31 cellular contexts compared by ENCODE assay signal in the genomic region with DNA sequence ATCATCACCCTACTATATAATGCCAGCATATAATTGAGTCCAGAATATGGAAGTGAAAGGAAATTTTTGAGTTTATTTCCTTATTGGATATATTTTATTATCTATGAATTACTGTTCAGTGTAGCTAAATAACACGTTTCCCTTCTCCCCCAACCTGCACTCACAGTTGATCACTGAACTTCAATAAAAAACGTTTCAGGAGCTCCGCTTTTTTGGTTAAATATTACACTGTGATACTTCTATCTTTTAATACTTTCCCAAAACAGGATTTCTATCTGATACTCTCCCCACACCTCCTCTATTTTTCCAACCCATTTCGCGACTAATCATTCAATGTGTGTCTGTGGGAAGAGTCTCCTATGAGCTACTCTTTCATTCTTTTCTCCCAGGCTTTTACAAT. TPM values are rescaled to one million over a fixed set of nuclear protein-coding genes. Genes with fewer than 3 reads are reported as not detected.
"Had no signal": no experiment of that assay in that cellular context is flagged by ENCODE, and none has a peak within 500 bp of the region (broad histone marks: within the 10 kb centered on the region; RNA-seq: fewer than 3 reads in every experiment).

No MANE protein-coding gene starts in this region.

- H3K4me3 Mint-ChIP-seq: immature natural killer cell; mesothelial cell of epicardium; naive thymus-derived CD8-positive, alpha-beta T cell; nephron progenitor cell; stimulated activated naive B cell treated with anti-CD40 and anti-IgM and Interleukin-4, amounts not matched to agents 10 μg/mL and 1 μg/mL and 100 μg/mL, for 72 hours; stimulated activated naive CD8-positive, alpha-beta T cell treated with anti-CD3 and anti-CD28 coated beads, Interleukin-15, Interleukin-2, amounts not matched to agents 100 ng/mL and 50 ng/mL, for 24 hours had no signal

- H3K36me3 Mint-ChIP-seq: immature natural killer cell; mesothelial cell of epicardium; naive thymus-derived CD8-positive, alpha-beta T cell; stimulated activated naive B cell treated with anti-CD40 and anti-IgM and Interleukin-4, amounts not matched to agents 10 μg/mL and 1 μg/mL and 100 μg/mL, for 72 hours had no signal

- FAIRE-seq: colon, urothelium cell line had no signal

- H3K9me3 ChIP-seq: gastrocnemius medialis, ovary, psoas muscle, spleen, thoracic aorta, tibial nerve, upper lobe of left lung had no signal

- ATAC-seq: esophagus mucosa; gastrocnemius medialis; naive thymus-derived CD8-positive, alpha-beta T cell; psoas muscle; right cardiac atrium; stimulated activated naive B cell treated with anti-CD40 and anti-IgM and Interleukin-4, amounts not matched to agents 10 μg/mL and 1 μg/mL and 100 μg/mL, for 72 hours had no signal

- H3K27ac ChIP-seq: dorsolateral prefrontal cortex, epithelial cell of prostate, gastrocnemius medialis, ovary, psoas muscle, skin epidermis, spleen, thoracic aorta, tibial nerve, upper lobe of left lung had no signal

- H3K4me1 Mint-ChIP-seq: immature natural killer cell; naive thymus-derived CD8-positive, alpha-beta T cell; stimulated activated naive B cell treated with anti-CD40 and anti-IgM and Interleukin-4, amounts not matched to agents 10 μg/mL and 1 μg/mL and 100 μg/mL, for 72 hours had no signal

- H3K9me3 Mint-ChIP-seq: mesothelial cell of epicardium; nephron progenitor cell; stimulated activated naive B cell treated with anti-CD40 and anti-IgM and Interleukin-4, amounts not matched to agents 10 μg/mL and 1 μg/mL and 100 μg/mL, for 72 hours; stimulated activated naive CD8-positive, alpha-beta T cell treated with anti-CD3 and anti-CD28 coated beads, Interleukin-15, Interleukin-2, amounts not matched to agents 100 ng/mL and 50 ng/mL, for 24 hours had no signal

- H3K4me1 ChIP-seq: gastrocnemius medialis, psoas muscle, spleen, tibial nerve, upper lobe of left lung had no signal

- H3K27ac Mint-ChIP-seq: immature natural killer cell; mesothelial cell of epicardium; nephron progenitor cell; stimulated activated naive B cell treated with anti-CD40 and anti-IgM and Interleukin-4, amounts not matched to agents 10 μg/mL and 1 μg/mL and 100 μg/mL, for 72 hours; stimulated activated naive CD8-positive, alpha-beta T cell treated with anti-CD3 and anti-CD28 coated beads, Interleukin-15, Interleukin-2, amounts not matched to agents 100 ng/mL and 50 ng/mL, for 24 hours had no signal

- H3K4me3 ChIP-seq: gastrocnemius medialis, ovary, psoas muscle, skin epidermis, spleen, thoracic aorta, tibial nerve, upper lobe of left lung had no signal

- H3K36me3 ChIP-seq: gastrocnemius medialis, ovary, spleen, thoracic aorta, tibial nerve, upper lobe of left lung had no signal

- DNase-seq: dorsolateral prefrontal cortex; effector CD4-positive, alpha-beta T cell; foreskin fibroblast; gastrocnemius medialis; head of caudate nucleus; immature natural killer cell; islet precursor cell; kidney glomerular epithelial cell; mesenchymal stem cell; naive thymus-derived CD8-positive, alpha-beta T cell; nephron progenitor cell; occipital lobe; ovary; posterior cingulate gyrus; psoas muscle; right cardiac atrium; spleen; stimulated activated CD4-positive, alpha-beta T cell treated with anti-CD3 and anti-CD28 coated beads, Interleukin-2, amount 100 ng/mL, for 48 hours; stimulated activated naive B cell treated with anti-CD40 and anti-IgM and Interleukin-4, amounts not matched to agents 10 μg/mL and 1 μg/mL and 100 μg/mL, for 72 hours; upper lobe of left lung had no signal

- H3K27me3 ChIP-seq: ovary had no signal

RNA-seq across cellular contexts. Expression of gene VSNL1, which starts 7.2 kb away (rescaled TPM):
- total RNA-seq: gastrocnemius medialis; glomerular endothelial cell; lung microvascular endothelial cell; naive thymus-derived CD8-positive, alpha-beta T cell; spleen; thoracic aorta had no signal
- polyA plus RNA-seq: immature natural killer cell; naive thymus-derived CD8-positive, alpha-beta T cell had no signal

RNA-seq across cellular contexts. Expression of gene RAD51AP2, which starts 29.5 kb away (rescaled TPM):
- total RNA-seq: gastrocnemius medialis; glomerular endothelial cell; lung microvascular endothelial cell; naive thymus-derived CD8-positive, alpha-beta T cell; spleen; thoracic aorta; tibial nerve had no signal
- polyA plus RNA-seq: immature natural killer cell; naive thymus-derived CD8-positive, alpha-beta T cell; spleen had no signal
